8 cellular contexts compared by ENCODE assay signal in genomic region chr11:44556735-44557409, GRCh38. TPM values are rescaled to one million over a fixed set of nuclear protein-coding genes. Genes with fewer than 3 reads are reported as not detected.
DNase-seq lines count a peak whose midpoint lies in the region; ATAC-seq, FAIRE-seq and TF ChIP-seq lines count a peak whose summit lies in the region.

No MANE protein-coding gene starts in this region.

- dilution Hi-C loops in endothelial cell of umbilical vein (cut with MboI; ENCODE audit: extremely low pct_ligation_motif_present, low sequenced_read_pairs) = no loop called here

- peaks cover 17% of the 10 kb centered on the region for H3K27me3 Mint-ChIP-seq in GM23338 (ENCODE audit: insufficient read depth, low read depth, poor library complexity)
- H3K27me3 Mint-ChIP-seq in naive thymus-derived CD8-positive, alpha-beta T cell = peaks cover 0 to under 1% (median 0%) of the 10 kb centered on the region in 5 donors

- H3K36me3 ChIP-seq in GM23338 (ENCODE audit: insufficient read depth) (no peaks in the 10 kb centered on the region), endothelial cell of umbilical vein (ENCODE audit: control insufficient read depth in 2 of 2, extremely low read depth in 1 of 2, insufficient read depth in 2 of 2, low read length in 2 of 2) (no peaks in the 10 kb centered on the region), thyroid gland (no peaks in the 10 kb centered on the region)

- H3K4me3 ChIP-seq in GM23338 (no peak overlapping the region), endothelial cell of umbilical vein (replicated peaks in 1 of 3; ENCODE audit: insufficient read depth in 1 of 3, low read depth in 1 of 3, low read length in 3 of 3) (no peak overlapping the region), thyroid gland (replicated peaks in 1 of 3) (no peak overlapping the region)

- peak; percentile 83 to 97 for TF ChIP-seq CTCF in GM23338 (conservative IDR thresholded peaks at IDR 0.05; ENCODE audit: low read depth in 2 of 2)
- TF ChIP-seq CTCF in endothelial cell of umbilical vein (IDR thresholded peaks at IDR 0.05; ENCODE audit: extremely low read depth in 1 of 2, insufficient read depth in 1 of 2, low read depth in 1 of 2, low read length in 2 of 2) = peak; percentile 51 to 76
- TF ChIP-seq CTCF in thyroid gland (IDR thresholded peaks at IDR 0.05) = peak; percentile 65 to 97 (median 80)

- H3K9ac ChIP-seq in endothelial cell of umbilical vein (replicated peaks; ENCODE audit: extremely low read depth, insufficient read depth, low read length) = no peak overlapping the region

- CTCF ChIA-PET in endothelial cell of umbilical vein (lab: Charles Lee) = interaction anchor here (0.6 to 15.9 kb wide), 26 partner anchors 8 to 463 kb away, joined by 3 to 860 read pairs (median 4); partner anchors contain the start of gene CD82

- H3K9me3 ChIP-seq in endothelial cell of umbilical vein (replicated peaks; ENCODE audit: control insufficient read depth, insufficient read depth, low read length) (no peaks in the 10 kb centered on the region), thyroid gland (no peaks in the 10 kb centered on the region)

- TF ChIP-seq POLR2A in endothelial cell of umbilical vein (IDR thresholded peaks at IDR 0.05; ENCODE audit: low read depth, low read length) = no peak
- no peak for TF ChIP-seq POLR2A in thyroid gland (IDR thresholded peaks at IDR 0.05)

- H3K79me2 ChIP-seq in GM23338 (replicated peaks; ENCODE audit: insufficient read depth) (no peaks in the 10 kb centered on the region), endothelial cell of umbilical vein (ENCODE audit: control insufficient read depth, insufficient read depth, low read length) (no peaks in the 10 kb centered on the region)

- H3K27ac Mint-ChIP-seq in GM23338 = no peak overlapping the region
- peak overlapping the region in 6 of 10 donors; percentile 19 to 80 (median 70) for H3K27ac Mint-ChIP-seq in naive thymus-derived CD8-positive, alpha-beta T cell

- no peaks in the 10 kb centered on the region for H3K9me2 ChIP-seq in GM23338 (ENCODE audit: insufficient read depth)

- FAIRE-seq in endothelial cell of umbilical vein (lab: Jason Lieb, UNC) = peak; percentile 79

- no peak overlapping the region for H3K4me3 Mint-ChIP-seq in GM23338
- H3K4me3 Mint-ChIP-seq in naive thymus-derived CD8-positive, alpha-beta T cell = no peak overlapping the region

- ATAC-seq in GM23338 (peak; percentile 52), HG02970 (IDR thresholded peaks at IDR 0.05; ENCODE audit: low FRiP score, unreplicated experiment) (no peak)
- peak; percentile 70 to 79 for ATAC-seq in naive thymus-derived CD8-positive, alpha-beta T cell

- BruUV-seq in endothelial cell of umbilical vein (replicated peaks; lab: Mats Ljungman, UMichigan) = no TSS peak

- H3K4me1 Mint-ChIP-seq in GM23338 = peaks cover 27% of the 10 kb centered on the region
- H3K4me1 Mint-ChIP-seq in naive thymus-derived CD8-positive, alpha-beta T cell = peaks cover 9 to 41% (median 19%) of the 10 kb centered on the region in 4 donors

- DNase-seq in DMS53 treated with DMSO at 0.1 percent for 48 hours (lab: John Stamatoyannopoulos, UW; ENCODE audit: unreplicated experiment) (peak; percentile 18), GM23338 (ENCODE audit: low spot score) (peak; percentile 81), NCI-H2196 treated with DMSO at 0.1 percent for 48 hours (lab: John Stamatoyannopoulos, UW; ENCODE audit: unreplicated experiment) (peak; percentile 39), endothelial cell of umbilical vein (ENCODE audit: low read depth, low spot score) (peak; percentile 61), thyroid gland (peak; percentile 70 to 72)
- peak; percentile 81 for DNase-seq in activated CD8-positive, alpha-beta memory T cell treated with anti-CD3 and anti-CD28 coated beads for 24 hours
- peak; percentile 38 to 82 (median 61) for DNase-seq in naive thymus-derived CD8-positive, alpha-beta T cell

- no peaks in the 10 kb centered on the region for H3K36me3 Mint-ChIP-seq in GM23338 (ENCODE audit: low read depth)
- peaks cover 0 to 5% (median 3%) of the 10 kb centered on the region in 3 donors for H3K36me3 Mint-ChIP-seq in naive thymus-derived CD8-positive, alpha-beta T cell

- peak overlapping the region; percentile 60; the same call in 1 of the 2 replicates for H2AFZ ChIP-seq in GM23338
- H2AFZ ChIP-seq in endothelial cell of umbilical vein (ENCODE audit: low read depth, low read length) = peak overlapping the region; percentile 31

- H3K9me1 ChIP-seq in endothelial cell of umbilical vein (replicated peaks; ENCODE audit: control insufficient read depth, extremely low read depth, insufficient read depth, low read length) = no peaks in the 10 kb centered on the region

- WGBS in thyroid gland, 2 donors = 37 to 38% methylated on average over 11 of the region's 11 CpGs

- H3K9me3 Mint-ChIP-seq in GM23338 = peaks cover under 1% of the 10 kb centered on the region; the same call in 1 of the 3 replicates
- H3K9me3 Mint-ChIP-seq in naive thymus-derived CD8-positive, alpha-beta T cell = peaks cover 0 to 2% (median under 1%) of the 10 kb centered on the region in 9 donors

- POLR2A ChIA-PET in endothelial cell of umbilical vein (lab: Charles Lee) = interaction anchor here (0.7 kb wide), 1 partner anchor 61 kb away, joined by 3 read pairs; no protein-coding TSS in a partner anchor
- POLR2A ChIA-PET in naive thymus-derived CD8-positive, alpha-beta T cell (lab: Charles Lee) = interaction anchor here (0.7 to 4.9 kb wide), 4 partner anchors 8 to 60 kb away, joined by 3 to 32 read pairs (median 7); partner anchors contain the start of gene CD82

- peaks cover 27% of the 10 kb centered on the region for H3K4me1 ChIP-seq in GM23338 (ENCODE audit: insufficient read depth)
- H3K4me1 ChIP-seq in endothelial cell of umbilical vein (ENCODE audit: control insufficient read depth, extremely low read depth, insufficient read depth, low read length) = no peaks in the 10 kb centered on the region
- no peaks in the 10 kb centered on the region for H3K4me1 ChIP-seq in thyroid gland

- no peak overlapping the region for H3K4me2 ChIP-seq in GM23338
- no peak overlapping the region for H3K4me2 ChIP-seq in endothelial cell of umbilical vein (ENCODE audit: insufficient read depth, low read length)

- H3F3A ChIP-seq in GM23338 (replicated peaks; ENCODE audit: low read depth) = no peaks in the 10 kb centered on the region

- intact Hi-C loops in endothelial cell of umbilical vein (cut with micrococcal nuclease) = loop anchor here (1.0 to 5.0 kb wide), 3 partner anchors 60 to 354 kb away; no protein-coding TSS in a partner anchor
- intact Hi-C loops in thyroid gland (cut with DNase I) = loop anchor here (2.0 to 5.0 kb wide), 2 partner anchors 58 to 355 kb away; no protein-coding TSS in a partner anchor

- H4K20me1 ChIP-seq in GM23338 (replicated peaks; ENCODE audit: insufficient read depth) (no peaks in the 10 kb centered on the region), endothelial cell of umbilical vein (replicated peaks; ENCODE audit: control insufficient read depth, extremely low read depth, insufficient read depth, low read length) (no peaks in the 10 kb centered on the region)

- no peaks in the 10 kb centered on the region for H3K27me3 ChIP-seq in GM23338 (ENCODE audit: insufficient read depth)
- peaks cover 2 to 4% of the 10 kb centered on the region in 2 experiments for H3K27me3 ChIP-seq in endothelial cell of umbilical vein (ENCODE audit: control insufficient read depth in 2 of 2, insufficient read depth in 2 of 2, low read length in 2 of 2)
- H3K27me3 ChIP-seq in thyroid gland = no peaks in the 10 kb centered on the region

- no peak overlapping the region for H3K27ac ChIP-seq in GM23338 (ENCODE audit: low read depth)
- H3K27ac ChIP-seq in endothelial cell of umbilical vein (ENCODE audit: insufficient read depth, low read depth, low read length) = no peak overlapping the region
- H3K27ac ChIP-seq in thyroid gland = no peak overlapping the region

TF ChIP-seq in GM23338, 12 proteins besides CTCF, POLR2A, EP300 and RAD21:
- TF ChIP-seq ETS1 (IDR thresholded peaks at IDR 0.05) (no peak), ZNF331 (CRISPR knock-in tag; IDR thresholded peaks at IDR 0.05; ENCODE audit: low read depth) (no peak)

TF ChIP-seq in endothelial cell of umbilical vein, 7 proteins besides CTCF, POLR2A, EP300 and RAD21:
- TF ChIP-seq EZH2 (IDR thresholded peaks at IDR 0.05; ENCODE audit: borderline replicate concordance, low read depth, low read length, severe bottlenecking) (no peak), POLR2AphosphoS5 (IDR thresholded peaks at IDR 0.05; ENCODE audit: insufficient read depth, low read depth, low read length) (no peak), JUN (IDR thresholded peaks at IDR 0.05; ENCODE audit: borderline replicate concordance, insufficient read depth, insufficient read length, low read depth) (no peak), MAX (IDR thresholded peaks at IDR 0.05; ENCODE audit: insufficient read depth, insufficient read length) (no peak), MYC (IDR thresholded peaks at IDR 0.05; ENCODE audit: low read depth, low read length) (no peak), GATA2 (IDR thresholded peaks at IDR 0.05; ENCODE audit: insufficient read depth, insufficient read length, low read depth, low read length) (no peak), FOS (IDR thresholded peaks at IDR 0.05; ENCODE audit: borderline replicate concordance, insufficient read depth, low read length) (no peak)
TF ChIP-seq in endothelial cell of umbilical vein: peak in this region for 0.

RNA-seq across cellular contexts. Expression of gene CD82, which starts 8.6 kb away (rescaled TPM):
- total RNA-seq in GM23338 (2014; rRNA removed; shearing (Covaris generic)) = 4.9 and 9.6 TPM in 2 replicates
- polyA plus RNA-seq in GM23338 (2016; fragmentation: Nextera tagmentation; extraction: Ambion mirVana) (4.4 and 5.5 TPM in 2 replicates), endothelial cell of umbilical vein (14.9 and 17.9 TPM in 2 replicates)
- total RNA-seq in endothelial cell of umbilical vein (24.9 and 25.2 TPM in 2 replicates), thyroid gland (10 to 100 TPM; 11.8 to 24.0 (median 18.7) TPM)
- 21.1 and 23.3 TPM in 2 replicates for polyA plus RNA-seq in endothelial cell of umbilical vein (2011; cell fraction: cytosol; rRNA removed)
- polyA plus RNA-seq in endothelial cell of umbilical vein (2011; cell fraction: nucleus; rRNA removed) = 6.7 and 8.7 TPM in 2 replicates
- 18.3 and 18.6 TPM in 2 replicates for polyA plus RNA-seq in endothelial cell of umbilical vein (2012)
- polyA minus RNA-seq in endothelial cell of umbilical vein = 19.7 and 20.5 TPM in 2 replicates
- polyA minus RNA-seq in endothelial cell of umbilical vein (2011; cell fraction: cytosol; rRNA and poly(A)+ RNA removed) = 9.4 TPM
- polyA minus RNA-seq in endothelial cell of umbilical vein (2011; cell fraction: nucleus; rRNA and poly(A)+ RNA removed) = 3.1 and 4.8 TPM in 2 replicates
- 10 to 100 TPM; 24.1 to 28.7 TPM for total RNA-seq in naive thymus-derived CD8-positive, alpha-beta T cell
- 10 to 100 TPM; 21.1 to 29.9 (median 21.1) TPM for polyA plus RNA-seq in naive thymus-derived CD8-positive, alpha-beta T cell

Comparison
In these comparisons a context has a peak if more than half of its experiments do, and no peak if none do; other contexts are left out.
1. DNase-seq: peak in every context shown above with its lines; median percentile 81 in GM23338; 81 in activated CD8-positive, alpha-beta memory T cell treated with anti-CD3 and anti-CD28 coated beads for 24 hours; 71 in thyroid gland; 61 in endothelial cell of umbilical vein; 61 in naive thymus-derived CD8-positive, alpha-beta T cell; 39 in NCI-H2196 treated with DMSO at 0.1 percent for 48 hours; 18 in DMS53 treated with DMSO at 0.1 percent for 48 hours.